Comparison of ENCODE assay signal across 8 cellular contexts in the genomic region with DNA sequence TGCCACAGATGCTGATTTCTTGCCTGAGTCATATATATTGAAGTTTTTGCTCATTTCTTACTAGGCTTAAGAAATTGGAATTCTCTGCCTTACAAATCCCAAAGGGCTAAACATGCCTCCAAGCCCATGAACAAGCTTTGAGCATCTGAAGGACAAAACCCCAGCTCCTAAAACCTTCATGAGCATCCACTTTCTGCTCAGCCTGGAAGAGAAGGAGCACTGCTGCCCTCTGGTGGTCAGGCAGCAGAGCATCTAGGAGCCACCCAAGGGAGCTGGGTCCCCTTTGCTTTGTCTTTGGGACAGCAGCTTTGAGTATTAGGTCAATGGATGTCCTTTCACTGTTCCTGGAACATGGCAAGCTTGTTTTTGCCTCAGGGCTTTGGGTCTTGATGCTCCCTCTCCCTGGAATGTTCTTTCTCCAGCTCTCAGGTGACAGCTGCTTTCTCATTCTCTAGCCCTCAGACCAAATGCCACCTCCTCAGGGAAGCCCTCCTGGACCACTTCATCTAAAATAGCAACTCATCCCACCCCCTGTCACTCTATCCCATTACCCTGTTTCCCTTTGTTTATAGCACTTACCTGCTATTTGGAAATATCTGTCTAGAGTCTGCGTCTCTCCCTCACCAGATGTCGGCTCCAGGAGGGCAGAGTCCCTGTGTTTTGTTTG. TPM values are rescaled to one million over a fixed set of nuclear protein-coding genes. Genes with fewer than 3 reads are reported as not detected.
A peak's percentile ranks its signal among the peaks of the same experiment; 100 is the strongest.
DNase-seq lines count a peak whose midpoint lies in the region; ATAC-seq, FAIRE-seq and TF ChIP-seq lines count a peak whose summit lies in the region.

No MANE protein-coding gene starts in this region.

- H3K36me3 Mint-ChIP-seq in WTC11 = peaks cover 2% of the 10 kb centered on the region; the same call in 1 of the 2 replicates

- H3K36me3 ChIP-seq in BJ (ENCODE audit: control insufficient read depth, insufficient read depth, low read length) (no peaks in the 10 kb centered on the region), H7 (replicated peaks; ENCODE audit: control insufficient read depth, insufficient read depth, low read length) (no peaks in the 10 kb centered on the region), bronchial epithelial cell (ENCODE audit: control insufficient read depth, insufficient read depth, low read length) (peaks cover 5% of the 10 kb centered on the region), kidney epithelial cell (ENCODE audit: control insufficient read depth, insufficient read depth, low read length) (no peaks in the 10 kb centered on the region)

- FAIRE-seq in bronchial epithelial cell (lab: Jason Lieb, UNC) = no peak

- H3K27me3 ChIP-seq in BJ (ENCODE audit: control insufficient read depth, insufficient read depth, low read length) = no peaks in the 10 kb centered on the region
- no peaks in the 10 kb centered on the region for H3K27me3 ChIP-seq in H7 (ENCODE audit: control insufficient read depth, insufficient read depth, low read length)
- no peaks in the 10 kb centered on the region for H3K27me3 ChIP-seq in bronchial epithelial cell (ENCODE audit: control insufficient read depth, insufficient read depth, low read length)
- H3K27me3 ChIP-seq in kidney epithelial cell (ENCODE audit: control insufficient read depth, insufficient read depth, low read length) = no peaks in the 10 kb centered on the region

- CTCF ChIA-PET in BJ (lab: Yijun Ruan, JAX) (interaction anchor here (0.6 to 12.7 kb wide), 57 partner anchors 9 to 389 kb away, joined by 3 to 514 read pairs (median 5); a partner anchor contains a TSS), WTC11 (lab: Charles Lee) (interaction anchor here (0.5 to 7.0 kb wide), 94 partner anchors 9 to 1072 kb away, joined by 3 to 557 read pairs (median 6); a partner anchor contains a TSS)

- H3K4me3 ChIP-seq in BJ (ENCODE audit: low read depth, low read length) = no peak overlapping the region
- no peak overlapping the region for H3K4me3 ChIP-seq in H7 (ENCODE audit: insufficient read depth, low read depth, low read length)
- H3K4me3 ChIP-seq in bronchial epithelial cell (ENCODE audit: low read depth, low read length) = no peak overlapping the region
- H3K4me3 ChIP-seq in kidney epithelial cell (ENCODE audit: low read depth, low read length) = no peak overlapping the region

- ATAC-seq in WTC11 = peak; percentile 86
- no peak for ATAC-seq in HG02642 (IDR thresholded peaks at IDR 0.05; ENCODE audit: poor library complexity, unreplicated experiment)

- POLR2A ChIA-PET in BJ (lab: Charles Lee) = interaction anchor here (0.5 to 1.0 kb wide), 4 partner anchors 58 to 189 kb away, joined by 3 to 7 read pairs (median 4); no protein-coding TSS in a partner anchor
- POLR2A ChIA-PET in WTC11 (lab: Charles Lee) = interaction anchor here (1.5 kb wide), 1 partner anchor 58 kb away, joined by 6 read pairs; no protein-coding TSS in a partner anchor

- DNase-seq in BJ (ENCODE audit: low read depth) (no peak), H7 (peak; percentile 88), NCI-H226 (peak; percentile 49), WTC11 (ENCODE audit: low spot score) (peak; percentile 82), bronchial epithelial cell (ENCODE audit: low read depth) (peak; percentile 68), kidney epithelial cell (ENCODE audit: low read depth) (no peak)
- DNase-seq in stimulated activated CD4-positive, alpha-beta T cell treated with anti-CD3 and anti-CD28 coated beads, Interleukin-1b, Interleukin-23, amount 100 ng/mL, for 1 hour (ENCODE audit: low read depth in 2 of 2) = peak; percentile 54 to 67

- peaks cover 36% of the 10 kb centered on the region for H3K9me3 Mint-ChIP-seq in WTC11

- H3K4me1 Mint-ChIP-seq in WTC11 = peaks cover 5% of the 10 kb centered on the region; the same call in 1 of the 2 replicates

- H3K27ac Mint-ChIP-seq in WTC11 = no peak overlapping the region

- TF ChIP-seq CTCF in BJ (IDR thresholded peaks at IDR 0.05; ENCODE audit: insufficient read depth, low read depth, low read length) = peak; percentile 96
- TF ChIP-seq CTCF in WTC11 (IDR thresholded peaks at IDR 0.05) = peak; percentile 93
- TF ChIP-seq CTCF in bronchial epithelial cell (IDR thresholded peaks at IDR 0.05; ENCODE audit: insufficient read depth, low read length, severe bottlenecking) = peak; percentile 97
- TF ChIP-seq CTCF in kidney epithelial cell (IDR thresholded peaks at IDR 0.05; ENCODE audit: insufficient read depth, low read length, poor library complexity, severe bottlenecking) = peak; percentile 92

- H3K27me3 Mint-ChIP-seq in WTC11 (ENCODE audit: low read depth) = peaks cover 3% of the 10 kb centered on the region; the same call in 1 of the 2 replicates

- no peak overlapping the region for H3K4me3 Mint-ChIP-seq in WTC11

TF ChIP-seq in WTC11, 78 proteins besides CTCF, POLR2A, EP300 and RAD21 (continues in another document):
- TF ChIP-seq SOX15 (CRISPR knock-in tag; IDR thresholded peaks at IDR 0.05) = no peak
- no peak for TF ChIP-seq ESRRA (CRISPR knock-in tag; IDR thresholded peaks at IDR 0.05; ENCODE audit: borderline replicate concordance)
- no peak for TF ChIP-seq GRHL2 (CRISPR knock-in tag; IDR thresholded peaks at IDR 0.05; ENCODE audit: insufficient replicate concordance, severe bottlenecking)
- TF ChIP-seq, protein P1, sequence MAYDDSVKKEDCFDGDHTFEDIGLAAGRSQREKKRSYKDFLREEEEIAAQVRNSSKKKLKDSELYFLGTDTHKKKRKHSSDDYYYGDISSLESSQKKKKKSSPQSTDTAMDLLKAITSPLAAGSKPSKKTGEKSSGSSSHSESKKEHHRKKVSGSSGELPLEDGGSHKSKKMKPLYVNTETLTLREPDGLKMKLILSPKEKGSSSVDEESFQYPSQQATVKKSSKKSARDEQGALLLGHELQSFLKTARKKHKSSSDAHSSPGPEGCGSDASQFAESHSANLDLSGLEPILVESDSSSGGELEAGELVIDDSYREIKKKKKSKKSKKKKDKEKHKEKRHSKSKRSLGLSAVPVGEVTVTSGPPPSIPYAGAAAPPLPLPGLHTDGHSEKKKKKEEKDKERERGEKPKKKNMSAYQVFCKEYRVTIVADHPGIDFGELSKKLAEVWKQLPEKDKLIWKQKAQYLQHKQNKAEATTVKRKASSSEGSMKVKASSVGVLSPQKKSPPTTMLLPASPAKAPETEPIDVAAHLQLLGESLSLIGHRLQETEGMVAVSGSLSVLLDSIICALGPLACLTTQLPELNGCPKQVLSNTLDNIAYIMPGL (CRISPR knock-in tag; IDR thresholded peaks at IDR 0.05) = no peak
- TF ChIP-seq GTF2I (CRISPR knock-in tag; conservative IDR thresholded peaks at IDR 0.05) = no peak
- TF ChIP-seq FOXJ3 (CRISPR knock-in tag; IDR thresholded peaks at IDR 0.05; ENCODE audit: borderline replicate concordance) = no peak
- no peak for TF ChIP-seq FOXP1 (CRISPR knock-in tag; IDR thresholded peaks at IDR 0.05; ENCODE audit: borderline replicate concordance)
- TF ChIP-seq, protein P2, sequence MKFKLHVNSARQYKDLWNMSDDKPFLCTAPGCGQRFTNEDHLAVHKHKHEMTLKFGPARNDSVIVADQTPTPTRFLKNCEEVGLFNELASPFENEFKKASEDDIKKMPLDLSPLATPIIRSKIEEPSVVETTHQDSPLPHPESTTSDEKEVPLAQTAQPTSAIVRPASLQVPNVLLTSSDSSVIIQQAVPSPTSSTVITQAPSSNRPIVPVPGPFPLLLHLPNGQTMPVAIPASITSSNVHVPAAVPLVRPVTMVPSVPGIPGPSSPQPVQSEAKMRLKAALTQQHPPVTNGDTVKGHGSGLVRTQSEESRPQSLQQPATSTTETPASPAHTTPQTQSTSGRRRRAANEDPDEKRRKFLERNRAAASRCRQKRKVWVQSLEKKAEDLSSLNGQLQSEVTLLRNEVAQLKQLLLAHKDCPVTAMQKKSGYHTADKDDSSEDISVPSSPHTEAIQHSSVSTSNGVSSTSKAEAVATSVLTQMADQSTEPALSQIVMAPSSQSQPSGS (CRISPR knock-in tag; IDR thresholded peaks at IDR 0.05; ENCODE audit: borderline replicate concordance, low read depth) = no peak
- TF ChIP-seq, protein P3, sequence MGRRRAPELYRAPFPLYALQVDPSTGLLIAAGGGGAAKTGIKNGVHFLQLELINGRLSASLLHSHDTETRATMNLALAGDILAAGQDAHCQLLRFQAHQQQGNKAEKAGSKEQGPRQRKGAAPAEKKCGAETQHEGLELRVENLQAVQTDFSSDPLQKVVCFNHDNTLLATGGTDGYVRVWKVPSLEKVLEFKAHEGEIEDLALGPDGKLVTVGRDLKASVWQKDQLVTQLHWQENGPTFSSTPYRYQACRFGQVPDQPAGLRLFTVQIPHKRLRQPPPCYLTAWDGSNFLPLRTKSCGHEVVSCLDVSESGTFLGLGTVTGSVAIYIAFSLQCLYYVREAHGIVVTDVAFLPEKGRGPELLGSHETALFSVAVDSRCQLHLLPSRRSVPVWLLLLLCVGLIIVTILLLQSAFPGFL (CRISPR knock-in tag; IDR thresholded peaks at IDR 0.05; ENCODE audit: borderline replicate concordance) = no peak

RNA-seq across cellular contexts. Expression of a gene that starts 25.7 kb away (rescaled TPM):
- 9.1 and 11.3 TPM in 2 replicates for polyA plus RNA-seq in BJ (2011; rRNA removed)
- polyA minus RNA-seq in BJ (2011; rRNA and poly(A)+ RNA removed) = 4.2 and 7.8 TPM in 2 replicates
- not detected in 2 replicates for total RNA-seq in H7 (2014; rRNA removed; shearing (Covaris generic))
- total RNA-seq in WTC11 (2021) (not detected in 3 replicates), bronchial epithelial cell (2.9 and 4.9 TPM in 2 replicates), kidney epithelial cell (0.13 TPM in 1 of 2 replicates, not detected in the other)

RNA-seq across cellular contexts. Expression of a gene that starts 34.2 kb away (rescaled TPM):
- polyA plus RNA-seq in BJ (2011; rRNA removed) = not detected in 2 replicates
- not detected in 2 replicates for polyA minus RNA-seq in BJ (2011; rRNA and poly(A)+ RNA removed)
- not detected in 2 replicates for total RNA-seq in H7 (2014; rRNA removed; shearing (Covaris generic))
- total RNA-seq in WTC11 (2021) (0.05 to 0.15 TPM in 2 of 3 replicates, not detected in the other), bronchial epithelial cell (0.26 TPM in 1 of 2 replicates, not detected in the other), kidney epithelial cell (not detected in 2 replicates)

RNA-seq across cellular contexts. Expression of a gene that starts 46.2 kb away (rescaled TPM):
- polyA plus RNA-seq in BJ (2011; rRNA removed) = not detected in 2 replicates
- polyA minus RNA-seq in BJ (2011; rRNA and poly(A)+ RNA removed) = not detected in 2 replicates
- total RNA-seq in H7 (2014; rRNA removed; shearing (Covaris generic)) = not detected in 2 replicates
- total RNA-seq in WTC11 (2021) = 0.09 to 0.17 TPM in 2 of 3 replicates, not detected in the other
- total RNA-seq in bronchial epithelial cell = not detected in 2 replicates
- total RNA-seq in kidney epithelial cell = not detected in 2 replicates

Comparison
In these comparisons a context has a peak if more than half of its experiments do, and no peak if none do; other contexts are left out.
1. DNase-seq: peak in H7 (single experiment), NCI-H226 (single experiment), WTC11 (single experiment), bronchial epithelial cell (single experiment) and stimulated activated CD4-positive, alpha-beta T cell treated with anti-CD3 and anti-CD28 coated beads, Interleukin-1b, Interleukin-23, amount 100 ng/mL, for 1 hour (2 of 2); none in BJ (single experiment) and kidney epithelial cell (single experiment).
2. Peak in every context shown above with its lines, with median percentiles within 50 percentile points of each other: CTCF ChIP-seq.